ENCODE assay signal across 24 cellular contexts in the genomic region with DNA sequence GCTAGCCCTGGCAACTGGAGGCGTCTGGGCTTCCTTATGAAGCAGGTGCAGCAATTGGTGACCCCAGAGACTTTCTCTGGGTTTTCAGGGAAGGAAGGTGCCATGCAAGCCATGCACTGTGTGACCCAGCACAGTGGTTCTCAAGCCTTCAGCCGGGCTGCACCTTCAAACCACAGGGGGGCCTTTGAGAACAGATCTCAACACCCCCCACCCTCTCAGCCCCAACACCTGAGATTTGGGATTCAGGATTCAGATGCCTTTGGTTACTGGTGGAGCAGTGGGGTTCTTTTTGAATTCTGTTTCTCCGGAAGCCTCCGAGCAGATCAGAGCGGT.
"Had no signal": no experiment of that assay in that cellular context is flagged by ENCODE, and none has a peak within 500 bp of the region (broad histone marks: within the 10 kb centered on the region; RNA-seq: fewer than 3 reads in every experiment).

No MANE protein-coding gene starts in this region.

- H3K9me3 ChIP-seq: left ventricle myocardium inferior, pancreas, psoas muscle, right lobe of liver, suprapubic skin, thoracic aorta, tibial artery, upper lobe of right lung had no signal

- H3K4me1 ChIP-seq: heart right ventricle, left ventricle myocardium inferior, psoas muscle, suprapubic skin, tibial artery had no signal

- H3K27ac ChIP-seq: heart right ventricle, hepatocyte, left ventricle myocardium inferior, pancreas, psoas muscle, right lobe of liver, suprapubic skin, thoracic aorta, tibial artery, upper lobe of right lung had no signal

- H3K4me3 Mint-ChIP-seq: mesothelial cell of epicardium; naive B cell; natural killer cell; nephron progenitor cell; stimulated activated naive CD8-positive, alpha-beta T cell treated with anti-CD3 and anti-CD28 coated beads, Interleukin-15, Interleukin-2, amounts not matched to agents 100 ng/mL and 50 ng/mL, for 24 hours had no signal

- H3K79me2 ChIP-seq: hepatocyte had no signal

- H3K27ac Mint-ChIP-seq: mesothelial cell of epicardium; naive B cell; nephron progenitor cell; stimulated activated naive CD8-positive, alpha-beta T cell treated with anti-CD3 and anti-CD28 coated beads, Interleukin-15, Interleukin-2, amounts not matched to agents 100 ng/mL and 50 ng/mL, for 24 hours had no signal

- H3K36me3 ChIP-seq: heart right ventricle, left ventricle myocardium inferior, pancreas, right lobe of liver, suprapubic skin, thoracic aorta, tibial artery, upper lobe of right lung had no signal

- H3K4me1 Mint-ChIP-seq: naive B cell had no signal

- DNase-seq: heart right ventricle; kidney; left colon; left ventricle myocardium inferior; mesendoderm; naive B cell; natural killer cell; nephron progenitor cell; pancreas; posterior cingulate gyrus; psoas muscle; right lobe of liver; stimulated activated CD4-positive, alpha-beta T cell treated with anti-CD3 and anti-CD28 coated beads, Interleukin-4, amount 100 ng/mL, for 1 hour; stimulated activated naive CD4-positive, alpha-beta T cell; tibial artery; trophoblast cell; upper lobe of right lung had no signal

- H3K36me3 Mint-ChIP-seq: mesothelial cell of epicardium, natural killer cell had no signal

- H3K4me2 ChIP-seq: hepatocyte, smooth muscle cell had no signal

- H3K4me3 ChIP-seq: heart right ventricle, hepatocyte, left ventricle myocardium inferior, lung, pancreas, psoas muscle, right lobe of liver, smooth muscle cell, suprapubic skin, thoracic aorta, tibial artery, upper lobe of right lung had no signal

- H3K27me3 ChIP-seq: hepatocyte, pancreas, right lobe of liver, suprapubic skin, upper lobe of right lung had no signal

- H3K9me3 Mint-ChIP-seq: natural killer cell; stimulated activated naive CD8-positive, alpha-beta T cell treated with anti-CD3 and anti-CD28 coated beads, Interleukin-15, Interleukin-2, amounts not matched to agents 100 ng/mL and 50 ng/mL, for 24 hours had no signal

- ATAC-seq: heart right ventricle, left colon, natural killer cell, pancreas, psoas muscle, right lobe of liver, upper lobe of right lung had no signal

- H2AFZ ChIP-seq: hepatocyte had no signal
